ENCODE assay signal across 20 cellular contexts in genomic region chr20:34943808-34944568, GRCh38. TPM values are rescaled to one million over a fixed set of nuclear protein-coding genes. Genes with fewer than 3 reads are reported as not detected.
DNase-seq lines count a peak whose midpoint lies in the region; ATAC-seq, FAIRE-seq and TF ChIP-seq lines count a peak whose summit lies in the region.
"Had no signal": no experiment of that assay in that cellular context is flagged by ENCODE, and none has a peak within 500 bp of the region (broad histone marks: within the 10 kb centered on the region; RNA-seq: fewer than 3 reads in every experiment).

No MANE protein-coding gene starts in this region.

- no peak for ATAC-seq in A549
- ATAC-seq in upper lobe of right lung = no peak
- ATAC-seq: activated CD4-positive, CD25-positive, alpha-beta regulatory T cell treated with anti-CD3 and anti-CD28 coated beads, Interleukin-2, amount 50 U/mL, for 24 hours; CD8-positive, alpha-beta T cell; lower lobe of right lung had no signal

- H3K27me3 ChIP-seq in upper lobe of right lung = no peaks in the 10 kb centered on the region

- intact Hi-C loops in upper lobe of right lung (cut with DNase I) = no loop called here

- H3K9me3 ChIP-seq in A549 (no peaks in the 10 kb centered on the region), upper lobe of right lung (no peaks in the 10 kb centered on the region)
- H3K9me3 ChIP-seq: lower lobe of right lung had no signal

- WGBS in A549 (ENCODE audit: missing lambda C conversion rate) = 78% methylated on average over 2 of the region's 2 CpGs

- CTCF ChIA-PET in A549 (lab: Yijun Ruan, JAX) = interaction anchor here (0.5 to 8.8 kb wide), 10 partner anchors 12 to 1194 kb away, joined by 3 to 56 read pairs (median 3); partner anchors contain the start of genes ACSS2, GGT7, GSS and MYH7B

- TF ChIP-seq EP300 in A549 (IDR thresholded peaks at IDR 0.05) = no peak

- no peak for TF ChIP-seq POLR2A in A549 (IDR thresholded peaks at IDR 0.05; ENCODE audit: low read length)

- TF ChIP-seq RAD21 in A549 (conservative IDR thresholded peaks at IDR 0.05 in 1 of 2, IDR thresholded peaks at IDR 0.05 in 1 of 2) = no peak

- H3K4me3 ChIP-seq in A549 (no peak overlapping the region), fibroblast of mammary gland (ENCODE audit: control insufficient read depth, low read depth, low read length) (no peak overlapping the region), upper lobe of right lung (no peak overlapping the region)
- H3K4me3 ChIP-seq: lower lobe of right lung had no signal

- TF ChIP-seq CTCF in A549 (IDR thresholded peaks at IDR 0.05) (no peak), fibroblast of mammary gland (conservative IDR thresholded peaks at IDR 0.05; ENCODE audit: control insufficient read depth, insufficient read depth, low read depth, low read length) (no peak), upper lobe of right lung (IDR thresholded peaks at IDR 0.05) (no peak)

- POLR2A ChIA-PET in A549 (lab: Yijun Ruan, JAX) = interaction anchor here (0.9 kb wide), 1 partner anchor 68 kb away, joined by 3 read pairs; no protein-coding TSS in a partner anchor

- no peak overlapping the region for H3K4me2 ChIP-seq in A549

- peaks cover 10% of the 10 kb centered on the region; the same call in 2 of the 3 replicates for H3K4me1 ChIP-seq in A549
- peaks cover under 1% of the 10 kb centered on the region for H3K4me1 ChIP-seq in upper lobe of right lung

- peak overlapping the region; percentile 57 to 75; a peak in 5 of 6 replicates for H3K27ac ChIP-seq in A549
- H3K27ac ChIP-seq in upper lobe of right lung = no peak overlapping the region
- H3K27ac ChIP-seq: lower lobe of right lung had no signal

- no peak for DNase-seq in A549 (ENCODE audit: low read depth in 1 of 2, low spot score in 1 of 2)
- peak; percentile 88 for DNase-seq in HPDE6-E6E7 (ENCODE audit: extremely low spot score)
- DNase-seq in SW480 (ENCODE audit: low spot score) = peak; percentile 41
- DNase-seq in fibroblast of mammary gland (ENCODE audit: low read depth) = peak; percentile 50
- no peak for DNase-seq in GF-D8 (lab: John Stamatoyannopoulos, UW)
- DNase-seq in SHP77 (lab: John Stamatoyannopoulos, UW) = no peak
- no peak for DNase-seq in RKO (ENCODE audit: low spot score)
- DNase-seq in upper lobe of right lung = no peak
- DNase-seq: activated gamma-delta T cell; CD8-positive, alpha-beta T cell; cortex of kidney; lower lobe of right lung; NCI-H1105 treated with DMSO at 0.1 percent for 48 hours; NCI-H2227 treated with DMSO at 0.1 percent for 48 hours; SIG-M5; substantia nigra; T-helper 9 cell had no signal

- peaks cover 31% of the 10 kb centered on the region for H3K36me3 ChIP-seq in upper lobe of right lung

- no peak for FAIRE-seq in A549 (lab: Jason Lieb, UNC)
- FAIRE-seq: G401.6, GM12892 had no signal

TF ChIP-seq in A549, 52 proteins besides CTCF, POLR2A, EP300 and RAD21:
- TF ChIP-seq KDM5A (IDR thresholded peaks at IDR 0.05) (no peak), GATA3 (IDR thresholded peaks at IDR 0.05; ENCODE audit: borderline replicate concordance) (no peak), ZSCAN20 (CRISPR knock-in tag; IDR thresholded peaks at IDR 0.05) (no peak), RARB (CRISPR knock-in tag; IDR thresholded peaks at IDR 0.05) (no peak), RFX5 (IDR thresholded peaks at IDR 0.05) (no peak), RNF2 (IDR thresholded peaks at IDR 0.05; ENCODE audit: borderline replicate concordance, low read depth) (no peak), HOXB13 (CRISPR knock-in tag; IDR thresholded peaks at IDR 0.05; ENCODE audit: low read depth) (no peak), CHD4 (IDR thresholded peaks at IDR 0.05; ENCODE audit: borderline replicate concordance) (no peak), SREBF2 (IDR thresholded peaks at IDR 0.05) (no peak), KDM1A (IDR thresholded peaks at IDR 0.05; ENCODE audit: low read depth) (no peak), ZC3H11A (IDR thresholded peaks at IDR 0.05) (no peak), ESRRA (IDR thresholded peaks at IDR 0.05; ENCODE audit: borderline replicate concordance, low read length) (no peak), HDAC2 (IDR thresholded peaks at IDR 0.05) (no peak), JUNB (IDR thresholded peaks at IDR 0.05) (no peak)
- TF ChIP-seq, protein P1, sequence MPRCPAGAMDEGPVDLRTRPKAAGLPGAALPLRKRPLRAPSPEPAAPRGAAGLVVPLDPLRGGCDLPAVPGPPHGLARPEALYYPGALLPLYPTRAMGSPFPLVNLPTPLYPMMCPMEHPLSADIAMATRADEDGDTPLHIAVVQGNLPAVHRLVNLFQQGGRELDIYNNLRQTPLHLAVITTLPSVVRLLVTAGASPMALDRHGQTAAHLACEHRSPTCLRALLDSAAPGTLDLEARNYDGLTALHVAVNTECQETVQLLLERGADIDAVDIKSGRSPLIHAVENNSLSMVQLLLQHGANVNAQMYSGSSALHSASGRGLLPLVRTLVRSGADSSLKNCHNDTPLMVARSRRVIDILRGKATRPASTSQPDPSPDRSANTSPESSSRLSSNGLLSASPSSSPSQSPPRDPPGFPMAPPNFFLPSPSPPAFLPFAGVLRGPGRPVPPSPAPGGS (IDR thresholded peaks at IDR 0.05) = no peak
- TF ChIP-seq, protein P2, sequence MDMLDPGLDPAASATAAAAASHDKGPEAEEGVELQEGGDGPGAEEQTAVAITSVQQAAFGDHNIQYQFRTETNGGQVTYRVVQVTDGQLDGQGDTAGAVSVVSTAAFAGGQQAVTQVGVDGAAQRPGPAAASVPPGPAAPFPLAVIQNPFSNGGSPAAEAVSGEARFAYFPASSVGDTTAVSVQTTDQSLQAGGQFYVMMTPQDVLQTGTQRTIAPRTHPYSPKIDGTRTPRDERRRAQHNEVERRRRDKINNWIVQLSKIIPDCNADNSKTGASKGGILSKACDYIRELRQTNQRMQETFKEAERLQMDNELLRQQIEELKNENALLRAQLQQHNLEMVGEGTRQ (IDR thresholded peaks at IDR 0.05) = no peak
- TF ChIP-seq, protein P3, sequence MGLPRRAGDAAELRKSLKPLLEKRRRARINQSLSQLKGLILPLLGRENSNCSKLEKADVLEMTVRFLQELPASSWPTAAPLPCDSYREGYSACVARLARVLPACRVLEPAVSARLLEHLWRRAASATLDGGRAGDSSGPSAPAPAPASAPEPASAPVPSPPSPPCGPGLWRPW (IDR thresholded peaks at IDR 0.05) = no peak
- TF ChIP-seq, protein P4, sequence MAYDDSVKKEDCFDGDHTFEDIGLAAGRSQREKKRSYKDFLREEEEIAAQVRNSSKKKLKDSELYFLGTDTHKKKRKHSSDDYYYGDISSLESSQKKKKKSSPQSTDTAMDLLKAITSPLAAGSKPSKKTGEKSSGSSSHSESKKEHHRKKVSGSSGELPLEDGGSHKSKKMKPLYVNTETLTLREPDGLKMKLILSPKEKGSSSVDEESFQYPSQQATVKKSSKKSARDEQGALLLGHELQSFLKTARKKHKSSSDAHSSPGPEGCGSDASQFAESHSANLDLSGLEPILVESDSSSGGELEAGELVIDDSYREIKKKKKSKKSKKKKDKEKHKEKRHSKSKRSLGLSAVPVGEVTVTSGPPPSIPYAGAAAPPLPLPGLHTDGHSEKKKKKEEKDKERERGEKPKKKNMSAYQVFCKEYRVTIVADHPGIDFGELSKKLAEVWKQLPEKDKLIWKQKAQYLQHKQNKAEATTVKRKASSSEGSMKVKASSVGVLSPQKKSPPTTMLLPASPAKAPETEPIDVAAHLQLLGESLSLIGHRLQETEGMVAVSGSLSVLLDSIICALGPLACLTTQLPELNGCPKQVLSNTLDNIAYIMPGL (CRISPR knock-in tag; IDR thresholded peaks at IDR 0.05; ENCODE audit: borderline replicate concordance) = no peak

RNA-seq across cellular contexts. Expression of gene GSS, which starts 11.6 kb away (rescaled TPM):
- polyA plus RNA-seq in A549 (2011; rRNA removed) (92.4 and 107 TPM in 2 replicates), A549 (2017; fragmentation: RNase III; extraction: RNeasy Plus Mini Kit Qiagen cat#74134 plus additional on column Dnase treatment) (57.1 to 59.8 TPM (median 58.4 TPM) in 3 replicates)
- 82.5 and 89.5 TPM in 2 replicates for polyA plus RNA-seq in A549 (2012; cell fraction: cytosol; rRNA removed)
- 139 and 178 TPM in 2 replicates for polyA plus RNA-seq in A549 (2012; cell fraction: nucleus; rRNA removed)
- 74.4 and 93.1 TPM in 2 replicates for polyA minus RNA-seq in A549 (2011; rRNA and poly(A)+ RNA removed)
- total RNA-seq in upper lobe of right lung = 30.0 TPM

RNA-seq across cellular contexts. Expression of gene MYH7B, which starts 11.7 kb away (rescaled TPM):
- 0.03 and 0.04 TPM in 2 replicates for polyA plus RNA-seq in A549 (2011; rRNA removed)
- polyA plus RNA-seq in A549 (2012; cell fraction: cytosol; rRNA removed) = 0.13 and 0.26 TPM in 2 replicates
- polyA plus RNA-seq in A549 (2012; cell fraction: nucleus; rRNA removed) = 0.49 and 0.82 TPM in 2 replicates
- polyA plus RNA-seq in A549 (2017; fragmentation: RNase III; extraction: RNeasy Plus Mini Kit Qiagen cat#74134 plus additional on column Dnase treatment) = 0.09 to 0.23 TPM (median 0.12 TPM) in 3 replicates
- polyA minus RNA-seq in A549 (2011; rRNA and poly(A)+ RNA removed) = 0.19 TPM in 1 of 2 replicates, not detected in the other
- total RNA-seq in upper lobe of right lung = 1.8 TPM

Comparison
In these comparisons a context has a peak if more than half of its experiments do, and no peak if none do; other contexts are left out.
1. DNase-seq: peak in HPDE6-E6E7 (single experiment), SW480 (single experiment) and fibroblast of mammary gland (single experiment); none in A549 (0 of 2), GF-D8 (single experiment), SHP77 (0 of 2), RKO (single experiment) and upper lobe of right lung (single experiment).